ENCODE assay signal across 8 cellular contexts in the genomic region with DNA sequence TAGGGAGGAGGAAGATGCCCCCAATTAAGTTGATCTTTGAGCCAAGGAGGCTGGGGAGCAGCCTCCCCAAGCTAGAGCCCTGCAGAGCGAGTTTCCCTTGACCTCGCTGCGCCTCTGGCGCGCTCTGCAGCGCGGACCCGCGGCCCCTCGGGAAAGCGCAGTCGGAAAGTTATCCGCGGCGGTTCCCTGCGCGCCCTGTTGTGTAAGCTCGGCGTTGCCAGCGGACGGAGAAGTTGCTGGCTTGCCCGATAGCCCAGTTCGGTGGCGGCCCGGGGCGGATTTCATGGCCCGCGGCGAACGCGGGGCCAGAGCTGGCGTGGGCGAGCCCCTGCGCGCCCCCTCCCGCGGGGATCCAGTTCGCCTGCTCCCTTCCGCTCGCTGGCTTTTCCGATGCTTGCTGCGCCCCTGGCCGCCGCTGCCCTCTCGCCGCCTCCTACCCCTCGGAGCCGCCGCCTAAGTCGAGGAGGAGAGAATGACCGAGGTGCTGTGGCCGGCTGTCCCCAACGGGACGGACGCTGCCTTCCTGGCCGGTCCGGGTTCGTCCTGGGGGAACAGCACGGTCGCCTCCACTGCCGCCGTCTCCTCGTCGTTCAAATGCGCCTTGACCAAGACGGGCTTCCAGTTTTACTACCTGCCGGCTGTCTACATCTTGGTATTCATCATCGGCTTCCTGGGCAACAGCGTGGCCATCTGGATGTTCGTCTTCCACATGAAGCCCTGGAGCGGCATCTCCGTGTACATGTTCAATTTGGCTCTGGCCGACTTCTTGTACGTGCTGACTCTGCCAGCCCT. TPM values are rescaled to one million over a fixed set of nuclear protein-coding genes. Genes with fewer than 3 reads are reported as not detected.
DNase-seq lines count a peak whose midpoint lies in the region; TF ChIP-seq lines count a peak whose summit lies in the region.

No MANE protein-coding gene starts in this region.

- no peaks in the 10 kb centered on the region for H3K36me3 ChIP-seq in HAP-1 (replicated peaks)

- DNase-seq in activated T-cell treated with anti-CD3 and anti-CD28 coated beads for 24 hours (ENCODE audit: low read depth) (peak; percentile 2), activated T-cell treated with anti-CD3 and anti-CD28 coated beads for 4 hours (no peak), HAP-1 (ENCODE audit: low spot score in 2 of 2) (peak; percentile 54 to 71), M059J (ENCODE audit: low read depth) (peak; percentile 15), glutamatergic neuron (peak; percentile 69), occipital lobe (lab: John Stamatoyannopoulos, UW) (peak; percentile 23), cerebellar nuclear complex (lab: John Stamatoyannopoulos, UW) (no peak)
- DNase-seq in activated CD8-positive, alpha-beta memory T cell treated with anti-CD3 and anti-CD28 coated beads, Interleukin-2, amount 50 U/mL, for 48 hours = peak; percentile 71

- H3K27ac Mint-ChIP-seq in glutamatergic neuron (ENCODE audit: unreplicated experiment) = peak overlapping the region; percentile 13

- peaks cover 3% of the 10 kb centered on the region for H3K9me3 Mint-ChIP-seq in glutamatergic neuron (ENCODE audit: unreplicated experiment)

- peaks cover 7% of the 10 kb centered on the region; the same call in 1 of the 2 replicates for H3K4me1 ChIP-seq in HAP-1

- in situ Hi-C loops in HAP-1 (cut with MboI; ENCODE audit: low sequenced_read_pairs) = no loop called here

- peaks cover 6% of the 10 kb centered on the region for H3K27me3 Mint-ChIP-seq in glutamatergic neuron (ENCODE audit: unreplicated experiment)

- no peaks in the 10 kb centered on the region for H3K27me3 ChIP-seq in HAP-1 (ENCODE audit: low read depth)

- H3K9me3 ChIP-seq in HAP-1 = no peaks in the 10 kb centered on the region

- TF ChIP-seq CTCF in glutamatergic neuron (IDR thresholded peaks at IDR 0.05; ENCODE audit: partially characterized antibody, unreplicated experiment) = no peak

- peaks cover 5% of the 10 kb centered on the region for H3K4me1 Mint-ChIP-seq in glutamatergic neuron (ENCODE audit: low read depth, unreplicated experiment)

- H3K4me3 ChIP-seq in HAP-1 = peak overlapping the region; percentile 57

- H3K36me3 Mint-ChIP-seq in glutamatergic neuron (ENCODE audit: unreplicated experiment) = no peaks in the 10 kb centered on the region

- H3K4me3 Mint-ChIP-seq in glutamatergic neuron (ENCODE audit: unreplicated experiment) = peak overlapping the region; percentile 94

RNA-seq across cellular contexts. Expression of gene P2RY1, which starts 0.6 kb away (rescaled TPM):
- total RNA-seq in M059J (2014; rRNA removed; shearing (Covaris generic)) = 0.02 TPM in 1 of 2 replicates, not detected in the other
- total RNA-seq in glutamatergic neuron (ENCODE audit: unreplicated experiment) (0.51 TPM), occipital lobe (9.5 TPM)

Comparison
In these comparisons a context has a peak if more than half of its experiments do, and no peak if none do; other contexts are left out.
1. DNase-seq: peak in activated T-cell treated with anti-CD3 and anti-CD28 coated beads for 24 hours (single experiment), HAP-1 (2 of 2), M059J (single experiment), activated CD8-positive, alpha-beta memory T cell treated with anti-CD3 and anti-CD28 coated beads, Interleukin-2, amount 50 U/mL, for 48 hours (single experiment), glutamatergic neuron (single experiment) and occipital lobe (single experiment); none in activated T-cell treated with anti-CD3 and anti-CD28 coated beads for 4 hours (single experiment) and cerebellar nuclear complex (0 of 2).